29 cellular contexts compared by ENCODE assay signal in genomic region chr4:54897590-54897989, GRCh38.
"Had no signal": no experiment of that assay in that cellular context is flagged by ENCODE, and none has a peak within 500 bp of the region (broad histone marks: within the 10 kb centered on the region; RNA-seq: fewer than 3 reads in every experiment).

No MANE protein-coding gene starts in this region.

- H3K27me3 ChIP-seq: breast epithelium, colonic mucosa, hepatocyte, left lung, upper lobe of left lung had no signal

- H3K79me2 ChIP-seq: hepatocyte had no signal

- H2AFZ ChIP-seq: hepatocyte had no signal

- H3K27ac ChIP-seq: breast epithelium, colonic mucosa, epithelial cell of prostate, hepatocyte, left lung, upper lobe of left lung had no signal

- DNase-seq: activated CD4-positive, alpha-beta T cell treated with anti-CD3 and anti-CD28 coated beads for 36 hours; activated CD4-positive, alpha-beta T cell treated with anti-CD3 and anti-CD28 coated beads, Interleukin-2, amount 50 U/mL, for 48 hours; activated CD8-positive, alpha-beta memory T cell treated with anti-CD3 and anti-CD28 coated beads, Interleukin-2, amount 50 U/mL, for 48 hours; activated naive CD4-positive, alpha-beta T cell; activated naive CD8-positive, alpha-beta T cell treated with anti-CD3 and anti-CD28 coated beads, Interleukin-2, amount 10 ng/mL, durations not matched to agents 7 days and 5 days; activated T-cell treated with anti-CD3 and anti-CD28 coated beads, Interleukin-2, amount 50 U/mL, for 4 hours; amygdala; colonic mucosa; foreskin melanocyte; glutamatergic neuron; immature natural killer cell; kidney glomerular epithelial cell; left lung; naive B cell; nucleus accumbens; posterior cingulate gyrus; stimulated activated CD4-positive, alpha-beta T cell treated with anti-CD3 and anti-CD28 coated beads, Interleukin-2, amount 100 ng/mL, for 48 hours; stimulated activated naive CD8-positive, alpha-beta T cell treated with anti-CD3 and anti-CD28 coated beads, Interleukin-15, Interleukin-2, amounts not matched to agents 100 U/mL and 50 U/mL, for 24 hours; T-helper 1 cell; T-helper 9 cell; upper lobe of left lung had no signal

- H3K27ac Mint-ChIP-seq: activated CD4-positive, alpha-beta T cell treated with anti-CD3 and anti-CD28 coated beads for 36 hours; activated naive CD8-positive, alpha-beta T cell treated with anti-CD3 and anti-CD28 coated beads, Interleukin-2, amount 10 ng/mL, durations not matched to agents 7 days and 5 days; activated T-helper 2 cell treated with anti-CD3 and anti-CD28 coated beads, Interferon-gamma antibody, Interleukin-2, Interleukin-4, amounts not matched to agents 10 μg/mL and 5 μg/mL and 100 μg/mL, durations not matched to agents 14 hours and 24 hours and 36 hours; immature natural killer cell; naive B cell; WTC11 had no signal

- H3K36me3 ChIP-seq: breast epithelium, colonic mucosa, left lung, upper lobe of left lung had no signal

- H3K36me3 Mint-ChIP-seq: activated naive CD8-positive, alpha-beta T cell treated with anti-CD3 and anti-CD28 coated beads, Interleukin-2, amount 10 ng/mL, durations not matched to agents 7 days and 5 days; naive B cell; WTC11 had no signal

- H3K4me1 ChIP-seq: breast epithelium, colonic mucosa, left lung, upper lobe of left lung had no signal

- H3K9me3 ChIP-seq: breast epithelium, colonic mucosa, left lung, upper lobe of left lung had no signal

- H3K27me3 Mint-ChIP-seq: central memory CD8-positive, alpha-beta T cell had no signal

- H3K4me3 Mint-ChIP-seq: activated CD4-positive, alpha-beta T cell treated with anti-CD3 and anti-CD28 coated beads for 36 hours; activated naive CD8-positive, alpha-beta T cell treated with anti-CD3 and anti-CD28 coated beads, Interleukin-2, amount 10 ng/mL, durations not matched to agents 7 days and 5 days; activated T-cell treated with anti-CD3 and anti-CD28 coated beads, Interleukin-2, amount 50 U/mL, for 4 hours; central memory CD8-positive, alpha-beta T cell; immature natural killer cell; naive B cell; WTC11 had no signal

- ATAC-seq: activated CD4-positive, alpha-beta T cell treated with anti-CD3 and anti-CD28 coated beads for 36 hours; activated T-cell treated with anti-CD3 and anti-CD28 coated beads, Interleukin-2, amount 50 U/mL, for 4 hours; left lung; sciatic nerve; stimulated activated naive CD8-positive, alpha-beta T cell treated with anti-CD3 and anti-CD28 coated beads, Interleukin-15, Interleukin-2, amounts not matched to agents 100 U/mL and 50 U/mL, for 24 hours; WTC11 had no signal

- H3K9me3 Mint-ChIP-seq: activated T-cell treated with anti-CD3 and anti-CD28 coated beads, Interleukin-2, amount 50 U/mL, for 4 hours; activated T-helper 2 cell treated with anti-CD3 and anti-CD28 coated beads, Interferon-gamma antibody, Interleukin-2, Interleukin-4, amounts not matched to agents 10 μg/mL and 5 μg/mL and 100 μg/mL, durations not matched to agents 14 hours and 24 hours and 36 hours; WTC11 had no signal

- H3K4me3 ChIP-seq: breast epithelium, colonic mucosa, hepatocyte, left lung, lung, upper lobe of left lung had no signal

- H3K4me2 ChIP-seq: hepatocyte had no signal

- H3K4me1 Mint-ChIP-seq: activated CD4-positive, alpha-beta T cell treated with anti-CD3 and anti-CD28 coated beads for 36 hours; activated naive CD8-positive, alpha-beta T cell treated with anti-CD3 and anti-CD28 coated beads, Interleukin-2, amount 10 ng/mL, durations not matched to agents 7 days and 5 days; central memory CD8-positive, alpha-beta T cell; naive B cell; WTC11 had no signal
